Comparison of ENCODE assay signal across 21 cellular contexts in the genomic region with DNA sequence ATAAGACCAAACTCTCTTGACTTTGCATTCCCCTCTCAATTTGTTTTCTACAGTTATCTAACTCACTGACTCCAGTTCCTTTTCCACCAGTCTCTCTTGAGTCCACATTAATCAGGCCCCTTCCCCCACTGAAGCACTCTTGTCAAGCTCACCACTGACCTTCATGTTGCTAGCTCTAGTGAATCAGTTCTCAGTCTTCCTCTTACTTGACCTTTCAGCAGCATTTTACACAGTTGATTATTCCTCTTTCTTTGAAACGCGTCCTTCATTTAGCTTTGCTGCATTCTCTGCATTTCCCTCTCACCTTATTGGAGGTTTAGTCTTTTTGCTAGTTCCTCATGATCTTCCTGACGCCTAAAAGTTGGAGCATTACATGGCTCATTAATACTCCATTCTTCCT. TPM values are rescaled to one million over a fixed set of nuclear protein-coding genes. Genes with fewer than 3 reads are reported as not detected.
DNase-seq lines count a peak whose midpoint lies in the region; ATAC-seq and TF ChIP-seq lines count a peak whose summit lies in the region.
"Had no signal": no experiment of that assay in that cellular context is flagged by ENCODE, and none has a peak within 500 bp of the region (broad histone marks: within the 10 kb centered on the region; RNA-seq: fewer than 3 reads in every experiment).

No MANE protein-coding gene starts in this region.

- H3K9ac ChIP-seq in neural progenitor cell, result no peak overlapping the region

- no TSS peak for BruUV-seq in A673 (replicated peaks; lab: Mats Ljungman, UMichigan)

- H3F3A ChIP-seq in neural progenitor cell (ENCODE audit: low read depth), result peaks cover 19% of the 10 kb centered on the region

- H3K36me3 Mint-ChIP-seq in neural progenitor cell, result peaks cover 10% of the 10 kb centered on the region

- peaks cover 19% of the 10 kb centered on the region for H4K20me1 ChIP-seq in neural progenitor cell (ENCODE audit: low read depth)

- H3K27ac ChIP-seq in left ventricle myocardium inferior (replicated peaks) (no peak overlapping the region), neural progenitor cell (peak overlapping the region; percentile 15), A673 (ENCODE audit: low read depth, low read length, poor library complexity, severe bottlenecking) (no peak overlapping the region)
- H3K27ac ChIP-seq: 22Rv1, C4-2B, HL-60, SK-N-MC had no signal

- H3K27me3 Mint-ChIP-seq in neural progenitor cell (ENCODE audit: insufficient read depth, low read depth), result no peaks in the 10 kb centered on the region

- TF ChIP-seq CTCF in left ventricle myocardium inferior (IDR thresholded peaks at IDR 0.05; ENCODE audit: borderline replicate concordance) (no peak), neural progenitor cell (IDR thresholded peaks at IDR 0.05) (no peak), A673 (conservative IDR thresholded peaks at IDR 0.05; ENCODE audit: low read depth, low read length) (no peak)

- H3K27ac Mint-ChIP-seq in neural progenitor cell, result no peak overlapping the region

- no peaks in the 10 kb centered on the region for H3K27me3 ChIP-seq in left ventricle myocardium inferior (ENCODE audit: low read depth)
- H3K27me3 ChIP-seq in neural progenitor cell, result no peaks in the 10 kb centered on the region
- no peaks in the 10 kb centered on the region for H3K27me3 ChIP-seq in H7 (ENCODE audit: control insufficient read depth, insufficient read depth, low read length)
- peaks cover 6% of the 10 kb centered on the region for H3K27me3 ChIP-seq in A673 (replicated peaks; ENCODE audit: insufficient read depth, low read depth, low read length, poor library complexity)

- H3K4me1 ChIP-seq in left ventricle myocardium inferior, result peaks cover 20% of the 10 kb centered on the region
- H3K4me1 ChIP-seq in neural progenitor cell, result peaks cover 19% of the 10 kb centered on the region
- H3K4me1 ChIP-seq in A673 (ENCODE audit: insufficient read depth, low read length, poor library complexity, severe bottlenecking), result no peaks in the 10 kb centered on the region

- no peak for DNase-seq in Right ventricle myocardium superior
- no peak for DNase-seq in left ventricle myocardium inferior
- peak; percentile 76 for DNase-seq in foreskin melanocyte
- DNase-seq in neural progenitor cell (ENCODE audit: low spot score), result no peak
- no peak for DNase-seq in H7
- DNase-seq in putamen (ENCODE audit: low spot score), result no peak
- DNase-seq in stimulated activated CD4-positive, alpha-beta T cell treated with anti-CD3 and anti-CD28 coated beads, Interleukin-1b, Interleukin-23, amount 100 ng/mL, for 48 hours, result no peak
- no peak for DNase-seq in A673 (ENCODE audit: low spot score)
- DNase-seq: COR-L47, DMS53, NCI-H1092 treated with DMSO at 0.1 percent for 48 hours, NCI-H1694, NCI-H2107, NCI-H345, PC-3 had no signal

- H3K79me2 ChIP-seq in neural progenitor cell (ENCODE audit: low read depth), result peaks cover 95% of the 10 kb centered on the region

- POLR2A ChIA-PET in A673 (lab: Charles Lee; ENCODE audit: low non-redundant PET), result no interaction called here

- no peak overlapping the region for H3K4me3 Mint-ChIP-seq in neural progenitor cell

- CTCF ChIA-PET in A673 (lab: Charles Lee), result no interaction called here

- H3K4me1 Mint-ChIP-seq in neural progenitor cell, result peaks cover 12% of the 10 kb centered on the region

- intact Hi-C loops in Right ventricle myocardium superior (cut with DNase I), result no loop called here
- intact Hi-C loops in left ventricle myocardium inferior (cut with micrococcal nuclease), result no loop called here
- intact Hi-C loops in A673 (cut with micrococcal nuclease; ENCODE audit: unreplicated experiment), result no loop called here

- no peaks in the 10 kb centered on the region for H3K36me3 ChIP-seq in left ventricle myocardium inferior
- no peaks in the 10 kb centered on the region for H3K36me3 ChIP-seq in neural progenitor cell
- no peaks in the 10 kb centered on the region for H3K36me3 ChIP-seq in H7 (replicated peaks; ENCODE audit: control insufficient read depth, insufficient read depth, low read length)
- H3K36me3 ChIP-seq in A673 (ENCODE audit: insufficient read depth, low read length, poor library complexity, severe bottlenecking), result no peaks in the 10 kb centered on the region

- H3K4me2 ChIP-seq in neural progenitor cell, result peak overlapping the region; percentile 19

- H3K4me3 ChIP-seq in left ventricle myocardium inferior, result no peak overlapping the region
- H3K4me3 ChIP-seq in neural progenitor cell, result no peak overlapping the region
- H3K4me3 ChIP-seq in H7 (ENCODE audit: insufficient read depth, low read depth, low read length), result no peak overlapping the region
- no peak overlapping the region for H3K4me3 ChIP-seq in A673 (ENCODE audit: low read depth, low read length, poor library complexity, severe bottlenecking)
- H3K4me3 ChIP-seq: K562, SK-N-MC had no signal

- no peak overlapping the region for H2AFZ ChIP-seq in neural progenitor cell (replicated peaks)

- ATAC-seq in Right ventricle myocardium superior (ENCODE audit: poor library complexity), result peak; percentile 42
- ATAC-seq: HCT116, K562, PC-3 had no signal

- peaks cover 9% of the 10 kb centered on the region for H3K9me3 Mint-ChIP-seq in neural progenitor cell

- H3K9me3 ChIP-seq in left ventricle myocardium inferior (replicated peaks), result no peaks in the 10 kb centered on the region
- no peaks in the 10 kb centered on the region for H3K9me3 ChIP-seq in neural progenitor cell (ENCODE audit: low read depth)
- H3K9me3 ChIP-seq in A673 (ENCODE audit: low read depth, low read length, poor library complexity, severe bottlenecking), result no peaks in the 10 kb centered on the region

RNA-seq across cellular contexts. Expression of a gene that starts 8.3 kb away (rescaled TPM):
- total RNA-seq in Right ventricle myocardium superior (98.1 TPM), left ventricle myocardium inferior (94.9 TPM), neural progenitor cell (ENCODE audit: low replicate concordance) (24.1 and 41.5 TPM in 2 replicates), A673 (2021) (1.1 and 1.3 TPM in 2 replicates)
- total RNA-seq in H7 (2014; rRNA removed; shearing (Covaris generic)), result 10.2 and 12.5 TPM in 2 replicates
